ENCODE assay signal across 23 cellular contexts in genomic region chr22:17379939-17380710, GRCh38. TPM values are rescaled to one million over a fixed set of nuclear protein-coding genes. Genes with fewer than 3 reads are reported as not detected.
DNase-seq lines count a peak whose midpoint lies in the region; ATAC-seq and TF ChIP-seq lines count a peak whose summit lies in the region.
"Had no signal": no experiment of that assay in that cellular context is flagged by ENCODE, and none has a peak within 500 bp of the region (broad histone marks: within the 10 kb centered on the region; RNA-seq: fewer than 3 reads in every experiment).

No MANE protein-coding gene starts in this region.

- H3K27me3 ChIP-seq in left ventricle myocardium inferior (ENCODE audit: low read depth): no peaks in the 10 kb centered on the region
- H3K27me3 ChIP-seq: BLaER1, pancreas had no signal

- H3K4me1 Mint-ChIP-seq in WTC11 (peaks cover 84% of the 10 kb centered on the region), nephron (peaks cover 45% of the 10 kb centered on the region)
- H3K4me1 Mint-ChIP-seq: memory B cell, naive B cell had no signal

- POLR2A ChIA-PET in WTC11 (lab: Charles Lee): interaction anchor here (0.6 to 1.4 kb wide), 3 partner anchors 9 to 163 kb away, joined by 3 read pairs; no protein-coding TSS in a partner anchor

- H3K27me3 Mint-ChIP-seq in WTC11 (ENCODE audit: low read depth): no peaks in the 10 kb centered on the region
- H3K27me3 Mint-ChIP-seq in nephron (ENCODE audit: low read depth): no peaks in the 10 kb centered on the region

- H3K9me3 Mint-ChIP-seq in WTC11: peaks cover 8% of the 10 kb centered on the region
- H3K9me3 Mint-ChIP-seq in nephron: peaks cover 15% of the 10 kb centered on the region

- ATAC-seq in WTC11 (no peak), esophagus mucosa (no peak)
- ATAC-seq: activated CD8-positive, alpha-beta T cell treated with anti-CD3 and anti-CD28 coated beads for 36 hours; foreskin keratinocyte had no signal

- H3K9me3 ChIP-seq in left ventricle myocardium inferior (replicated peaks): peaks cover 14% of the 10 kb centered on the region
- H3K9me3 ChIP-seq: pancreas had no signal

- CTCF ChIA-PET in WTC11 (lab: Charles Lee): interaction anchor here (1.0 to 2.4 kb wide), 4 partner anchors 9 to 121 kb away, joined by 3 to 9 read pairs (median 4); no protein-coding TSS in a partner anchor

- H3K36me3 Mint-ChIP-seq in WTC11 (peaks cover 15% of the 10 kb centered on the region), nephron (ENCODE audit: low read depth) (peaks cover 27% of the 10 kb centered on the region)

- H3K4me3 ChIP-seq in left ventricle myocardium inferior: no peak overlapping the region
- H3K4me3 ChIP-seq: BLaER1, pancreas had no signal

- intact Hi-C loops in left ventricle myocardium inferior (cut with micrococcal nuclease): no loop called here

- no peaks in the 10 kb centered on the region for H3K36me3 ChIP-seq in left ventricle myocardium inferior
- H3K36me3 ChIP-seq: BLaER1, pancreas had no signal

- peaks cover 48% of the 10 kb centered on the region for H3K4me1 ChIP-seq in left ventricle myocardium inferior
- H3K4me1 ChIP-seq: BLaER1, Caco-2, foreskin keratinocyte, pancreas had no signal

- peak overlapping the region; percentile 80 for H3K27ac ChIP-seq in left ventricle myocardium inferior (replicated peaks)
- H3K27ac ChIP-seq: BLaER1, foreskin keratinocyte, pancreas had no signal

- TF ChIP-seq CTCF in WTC11 (IDR thresholded peaks at IDR 0.05) (no peak), left ventricle myocardium inferior (IDR thresholded peaks at IDR 0.05; ENCODE audit: borderline replicate concordance) (no peak), nephron (IDR thresholded peaks at IDR 0.05; ENCODE audit: unreplicated experiment in 3 of 3) (no peak)

- H3K27ac Mint-ChIP-seq in WTC11 (peak overlapping the region; percentile 97), nephron (peak overlapping the region; percentile 73 to 94 (median 79))
- H3K27ac Mint-ChIP-seq: activated CD8-positive, alpha-beta T cell treated with anti-CD3 and anti-CD28 coated beads for 36 hours; memory B cell had no signal

- H3K4me3 Mint-ChIP-seq in WTC11: peak overlapping the region; percentile 54
- peak overlapping the region in 1 of 3 experiments; percentile 46 for H3K4me3 Mint-ChIP-seq in nephron
- H3K4me3 Mint-ChIP-seq: activated CD8-positive, alpha-beta T cell treated with anti-CD3 and anti-CD28 coated beads for 36 hours; memory B cell; naive B cell had no signal

- DNase-seq in G401 (ENCODE audit: low spot score) (peak; percentile 75), WTC11 (ENCODE audit: low spot score) (no peak), left ventricle myocardium inferior (peak; percentile 42), AML-193 (lab: John Stamatoyannopoulos, UW) (no peak)
- DNase-seq in effector CD8-positive, alpha-beta T cell (lab: John Stamatoyannopoulos, UW): no peak
- DNase-seq in activated naive CD4-positive, alpha-beta T cell (lab: John Stamatoyannopoulos, UW): no peak
- DNase-seq: activated CD4-positive, CD25-positive, alpha-beta regulatory T cell; activated CD8-positive, alpha-beta T cell treated with anti-CD3 and anti-CD28 coated beads for 36 hours; activated naive CD4-positive, alpha-beta T cell treated with Interleukin-2 at 50 U/mL for 16 hours; activated T-cell treated with anti-CD3 and anti-CD28 coated beads, Interleukin-2, amount 50 U/mL, for 1 hour; Caco-2; erythroblast; foreskin keratinocyte; naive B cell; NCI-H1417 treated with DMSO at 0.1 percent for 48 hours; NCI-H2107; pancreas; stimulated activated CD4-positive, alpha-beta T cell treated with anti-CD3 and anti-CD28 coated beads, Interleukin-1b, Interleukin-23, amount 100 ng/mL, for 48 hours; T1000 had no signal

- in situ Hi-C loops in G401 (cut with HindIII; ENCODE audit: low sequenced_read_pairs): no loop called here

TF ChIP-seq in WTC11, 78 proteins besides CTCF, POLR2A, EP300 and RAD21:
- TF ChIP-seq GABPB1 (CRISPR knock-in tag; IDR thresholded peaks at IDR 0.05): no peak
- no peak for TF ChIP-seq ATF6 (CRISPR knock-in tag; IDR thresholded peaks at IDR 0.05)
- TF ChIP-seq, protein P1, sequence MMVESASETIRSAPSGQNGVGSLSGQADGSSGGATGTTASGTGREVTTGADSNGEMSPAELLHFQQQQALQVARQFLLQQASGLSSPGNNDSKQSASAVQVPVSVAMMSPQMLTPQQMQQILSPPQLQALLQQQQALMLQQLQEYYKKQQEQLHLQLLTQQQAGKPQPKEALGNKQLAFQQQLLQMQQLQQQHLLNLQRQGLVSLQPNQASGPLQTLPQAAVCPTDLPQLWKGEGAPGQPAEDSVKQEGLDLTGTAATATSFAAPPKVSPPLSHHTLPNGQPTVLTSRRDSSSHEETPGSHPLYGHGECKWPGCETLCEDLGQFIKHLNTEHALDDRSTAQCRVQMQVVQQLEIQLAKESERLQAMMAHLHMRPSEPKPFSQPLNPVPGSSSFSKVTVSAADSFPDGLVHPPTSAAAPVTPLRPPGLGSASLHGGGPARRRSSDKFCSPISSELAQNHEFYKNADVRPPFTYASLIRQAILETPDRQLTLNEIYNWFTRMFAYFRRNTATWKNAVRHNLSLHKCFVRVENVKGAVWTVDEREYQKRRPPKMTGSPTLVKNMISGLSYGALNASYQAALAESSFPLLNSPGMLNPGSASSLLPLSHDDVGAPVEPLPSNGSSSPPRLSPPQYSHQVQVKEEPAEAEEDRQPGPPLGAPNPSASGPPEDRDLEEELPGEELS (CRISPR knock-in tag; IDR thresholded peaks at IDR 0.05): no peak
- no peak for TF ChIP-seq ZNF425 (CRISPR knock-in tag; conservative IDR thresholded peaks at IDR 0.05)

RNA-seq across cellular contexts. Expression of gene CECR2, which starts 10.9 kb away (rescaled TPM):
- 2.0 and 2.1 TPM in 2 replicates for total RNA-seq in G401 (2014; rRNA removed; shearing (Covaris generic))
- total RNA-seq in WTC11 (2021): 110 to 111 TPM (median 110 TPM) in 3 replicates
- total RNA-seq in left ventricle myocardium inferior: 3.1 TPM
- 0.40 TPM for total RNA-seq in esophagus mucosa
- total RNA-seq: foreskin keratinocyte had no signal

Comparison
In these comparisons a context has a peak if more than half of its experiments do, and no peak if none do; other contexts are left out.
1. DNase-seq: peak in G401 (single experiment) and left ventricle myocardium inferior (single experiment); none in WTC11 (single experiment), AML-193 (0 of 2), effector CD8-positive, alpha-beta T cell (single experiment) and activated naive CD4-positive, alpha-beta T cell (0 of 4).
2. RNA of gene CECR2, which starts 10.9 kb away (total RNA-seq): 110 to 111 TPM in WTC11; 3.1 TPM in left ventricle myocardium inferior (single experiment), 2.0 to 2.1 TPM in G401 and 0.40 TPM in esophagus mucosa (single experiment); every median in the first group is over 10 times any median in the second.